10 cellular contexts compared by ENCODE assay signal in genomic region chr14:104085032-104085888, GRCh38. TPM values are rescaled to one million over a fixed set of nuclear protein-coding genes. Genes with fewer than 3 reads are reported as not detected.
DNase-seq lines count a peak whose midpoint lies in the region; ATAC-seq and TF ChIP-seq lines count a peak whose summit lies in the region.
"Had no signal": no experiment of that assay in that cellular context is flagged by ENCODE, and none has a peak within 500 bp of the region (broad histone marks: within the 10 kb centered on the region; RNA-seq: fewer than 3 reads in every experiment).

Gene ASPG (plus strand): TSS chr14:104085700. CDS start chr14:104085771, 71 bp downstream.

- no peak for TF ChIP-seq POLR2A in tibial nerve (IDR thresholded peaks at IDR 0.05)

- H3K4me3 ChIP-seq in ascending aorta, result peak within 1 kb of the TSS; percentile 17 to 39
- peak within 1 kb of the TSS; percentile 13 to 49 (median 26) for H3K4me3 ChIP-seq in tibial nerve

- TF ChIP-seq CTCF in ascending aorta (IDR thresholded peaks at IDR 0.05), result no peak
- no peak for TF ChIP-seq CTCF in tibial nerve (IDR thresholded peaks at IDR 0.05)

- peak; percentile 68 for DNase-seq in activated effector memory CD4-positive, alpha-beta T cell treated with anti-CD3 and anti-CD28 coated beads, Interleukin-2, amount 50 U/mL, for 16 hours
- no peak for DNase-seq in activated effector memory CD4-positive, alpha-beta T cell treated with Interleukin-2 at 50 U/mL for 16 hours
- no peak for DNase-seq in ascending aorta (ENCODE audit: low spot score in 2 of 2)
- DNase-seq in left colon, result peak; percentile 56 to 80
- no peak for DNase-seq in tibial nerve (ENCODE audit: low spot score in 2 of 2)
- no peak for DNase-seq in NCI-H2196 (lab: John Stamatoyannopoulos, UW; ENCODE audit: unreplicated experiment)
- no peak for DNase-seq in superior temporal gyrus (ENCODE audit: extremely low spot score)
- DNase-seq: activated CD4-positive, CD25-positive, alpha-beta regulatory T cell treated with anti-CD3 and anti-CD28 coated beads, Interleukin-2, amount 50 U/mL, for 72 hours had no signal

- ATAC-seq in left colon, result no peak
- ATAC-seq in HG02981 (IDR thresholded peaks at IDR 0.05; ENCODE audit: unreplicated experiment), result no peak

- TF ChIP-seq EP300 in tibial nerve (IDR thresholded peaks at IDR 0.05), result no peak

- intact Hi-C loops in ascending aorta (cut with DNase I) (loop anchor here (10.0 kb wide), 1 partner anchor 550 kb away; no protein-coding TSS in a partner anchor), left colon (cut with DNase I, micrococcal nuclease) (no loop called here)

- H3K36me3 ChIP-seq in ascending aorta (no peaks in the 10 kb centered on the region), tibial nerve (no peaks in the 10 kb centered on the region)

- no peaks in the 10 kb centered on the region for H3K4me1 ChIP-seq in ascending aorta
- H3K4me1 ChIP-seq in tibial nerve, result peaks cover 0 to 14% (median 0%) of the 10 kb centered on the region in 4 donors

- H3K27ac ChIP-seq in ascending aorta (no peak within 1 kb of the TSS), tibial nerve (peak within 1 kb of the TSS in 1 of 4 donors; percentile 26)

- no peaks in the 10 kb centered on the region for H3K9me3 ChIP-seq in ascending aorta
- H3K9me3 ChIP-seq in tibial nerve, result peaks cover 0 to 2% (median 0%) of the 10 kb centered on the region in 4 donors

- peaks cover 9% of the 10 kb centered on the region for H3K27me3 ChIP-seq in ascending aorta
- peaks cover 0 to 49% of the 10 kb centered on the region in 2 donors for H3K27me3 ChIP-seq in tibial nerve

- WGBS in tibial nerve, 2 donors, result 16 to 18% methylated on average over 28 to 33 of the region's 70 CpGs

RNA-seq across cellular contexts. Expression of gene ASPG, which starts in this region (rescaled TPM):
- total RNA-seq in ascending aorta (not detected), left colon (10 to 100 TPM in 1 of 2 donors, 1 to 10 TPM in 1; 9.4 to 60.8 TPM), tibial nerve (1 to 10 TPM; 2.4 to 8.7 (median 2.7) TPM)
- total RNA-seq: dermis microvascular lymphatic vessel endothelial cell had no signal

Comparison
In these comparisons a context has a peak if more than half of its experiments do, and no peak if none do; other contexts are left out.
1. DNase-seq: peak in activated effector memory CD4-positive, alpha-beta T cell treated with anti-CD3 and anti-CD28 coated beads, Interleukin-2, amount 50 U/mL, for 16 hours (single experiment) and left colon (2 of 2); none in activated effector memory CD4-positive, alpha-beta T cell treated with Interleukin-2 at 50 U/mL for 16 hours (single experiment), ascending aorta (0 of 2), tibial nerve (0 of 2), NCI-H2196 (single experiment) and superior temporal gyrus (single experiment).